In genomic region chr16:4293822-4294457, GRCh38 we compare ENCODE assay signal across 8 cellular contexts. TPM values are rescaled to one million over a fixed set of nuclear protein-coding genes. Genes with fewer than 3 reads are reported as not detected.
A peak's percentile ranks its signal among the peaks of the same experiment; 100 is the strongest.
DNase-seq lines count a peak whose midpoint lies in the region; ATAC-seq, FAIRE-seq and TF ChIP-seq lines count a peak whose summit lies in the region.

No MANE protein-coding gene starts in this region.

- intact Hi-C loops in Calu3 (cut with micrococcal nuclease; ENCODE audit: unreplicated experiment): no loop called here
- intact Hi-C loops in right lobe of liver (cut with DNase I): no loop called here

- no peak overlapping the region for H3K27ac ChIP-seq in right lobe of liver

- H3K4me1 Mint-ChIP-seq in Calu3 (ENCODE audit: low read depth, unreplicated experiment): peaks cover 39% of the 10 kb centered on the region

- H3K27me3 ChIP-seq in bronchial epithelial cell (ENCODE audit: control insufficient read depth, insufficient read depth, low read length) (no peaks in the 10 kb centered on the region), right lobe of liver (no peaks in the 10 kb centered on the region)

- H3K36me3 Mint-ChIP-seq in Calu3 (ENCODE audit: insufficient read depth, unreplicated experiment): peaks cover 8% of the 10 kb centered on the region

- no peak for TF ChIP-seq CTCF in Calu3 (IDR thresholded peaks at IDR 0.05; ENCODE audit: unreplicated experiment)
- TF ChIP-seq CTCF in bronchial epithelial cell (IDR thresholded peaks at IDR 0.05; ENCODE audit: insufficient read depth, low read length, severe bottlenecking): no peak
- no peak for TF ChIP-seq CTCF in right lobe of liver (IDR thresholded peaks at IDR 0.05)
- TF ChIP-seq CTCF in GM20000 (IDR thresholded peaks at IDR 0.05; ENCODE audit: extremely low read depth, missing control alignments): no peak

- peak overlapping the region; percentile 51 for H3K27ac Mint-ChIP-seq in Calu3 (ENCODE audit: unreplicated experiment)

- BruUV-seq in Calu3 (replicated peaks; lab: Mats Ljungman, UMichigan): no TSS peak

- H3K9me3 Mint-ChIP-seq in Calu3 (ENCODE audit: low read depth, unreplicated experiment): no peaks in the 10 kb centered on the region

- no peak for TF ChIP-seq POLR2A in right lobe of liver (IDR thresholded peaks at IDR 0.05)

- H3K4me3 ChIP-seq in bronchial epithelial cell (ENCODE audit: low read depth, low read length) (no peak overlapping the region), right lobe of liver (no peak overlapping the region)

- peak overlapping the region; percentile 57 for H3K4me3 Mint-ChIP-seq in Calu3 (ENCODE audit: low read depth, unreplicated experiment)

- H3K27me3 Mint-ChIP-seq in Calu3 (ENCODE audit: unreplicated experiment): no peaks in the 10 kb centered on the region

- DNase-seq in Calu3: peak; percentile 63
- DNase-seq in NCI-H2107 (lab: John Stamatoyannopoulos, UW): peak; percentile 51
- peak; percentile 40 for DNase-seq in bronchial epithelial cell (ENCODE audit: low read depth)
- no peak for DNase-seq in right lobe of liver
- no peak for DNase-seq in GM20000 (ENCODE audit: low spot score)
- DNase-seq in activated CD4-positive, alpha-beta T cell treated with anti-CD3 and anti-CD28 coated beads, Interleukin-2, amount 50 U/mL, for 4 hours: no peak
- DNase-seq in activated CD8-positive, alpha-beta memory T cell treated with anti-CD3 and anti-CD28 coated beads, Interleukin-2, amount 50 U/mL, for 48 hours: no peak

- FAIRE-seq in bronchial epithelial cell (lab: Jason Lieb, UNC): no peak

- H3K36me3 ChIP-seq in bronchial epithelial cell (ENCODE audit: control insufficient read depth, insufficient read depth, low read length): no peaks in the 10 kb centered on the region
- H3K36me3 ChIP-seq in right lobe of liver: no peaks in the 10 kb centered on the region

- no peaks in the 10 kb centered on the region for H3K9me3 ChIP-seq in right lobe of liver

- H3K4me1 ChIP-seq in right lobe of liver: peaks cover 0 to 10% (median 4%) of the 10 kb centered on the region in 4 donors

- peak; percentile 7 to 40 (median 20) for ATAC-seq in right lobe of liver
- ATAC-seq in HG03439 (IDR thresholded peaks at IDR 0.05; ENCODE audit: unreplicated experiment): no peak

- WGBS in right lobe of liver (ENCODE audit: insufficient coverage, low coverage, low lambda C conversion rate, missing lambda C conversion rate): 5% methylated on average over 4 of the region's 20 CpGs

- CTCF ChIA-PET in Calu3 (lab: Charles Lee): interaction anchor here (1.1 to 1.7 kb wide), 3 partner anchors 16 to 57 kb away, joined by 3 read pairs; partner anchors contain the start of gene PAM16

RNA-seq across cellular contexts. Expression of gene TFAP4, which starts 21.1 kb away (rescaled TPM):
- total RNA-seq in Calu3 (2022) (31.4 and 31.9 TPM in 2 replicates), bronchial epithelial cell (3.7 and 11.8 TPM in 2 replicates), right lobe of liver (1 to 10 TPM; 2.6 to 5.8 (median 3.7) TPM)

RNA-seq across cellular contexts. Expression of gene GLIS2, which starts 21.9 kb away (rescaled TPM):
- total RNA-seq in Calu3 (2022) (22.1 and 24.5 TPM in 2 replicates), bronchial epithelial cell (0.53 and 0.77 TPM in 2 replicates), right lobe of liver (1 to 10 TPM in 5 of 6 experiments, under 1 TPM in 1; 0.79 to 2.6 (median 1.4) TPM)

RNA-seq across cellular contexts. Expression of gene SRL, which starts 52.1 kb away (rescaled TPM):
- total RNA-seq in Calu3 (2022): 0.12 TPM in 1 of 2 replicates, not detected in the other
- not detected in 2 replicates for total RNA-seq in bronchial epithelial cell
- under 1 TPM; 0.18 to 0.62 (median 0.28) TPM for total RNA-seq in right lobe of liver

RNA-seq across cellular contexts. Expression of gene PAM16, which starts 57.2 kb away (rescaled TPM):
- total RNA-seq in Calu3 (2022): 72.7 and 85.3 TPM in 2 replicates
- total RNA-seq in bronchial epithelial cell: 50.3 and 54.8 TPM in 2 replicates
- total RNA-seq in right lobe of liver: 10 to 100 TPM; 27.9 to 45.9 (median 32.8) TPM

Comparison
In these comparisons a context has a peak if more than half of its experiments do, and no peak if none do; other contexts are left out.
1. DNase-seq: peak in Calu3 (single experiment), NCI-H2107 (single experiment) and bronchial epithelial cell (single experiment); none in right lobe of liver (0 of 3), GM20000 (single experiment), activated CD4-positive, alpha-beta T cell treated with anti-CD3 and anti-CD28 coated beads, Interleukin-2, amount 50 U/mL, for 4 hours (0 of 2) and activated CD8-positive, alpha-beta memory T cell treated with anti-CD3 and anti-CD28 coated beads, Interleukin-2, amount 50 U/mL, for 48 hours (single experiment).